ENCODE assay signal across 1 cellular context in genomic region chr5:1539393-1540161, GRCh38.
TF ChIP-seq lines count a peak whose summit lies in the region.

No MANE protein-coding gene starts in this region.

TF ChIP-seq in GM12878, 131 proteins besides CTCF, POLR2A, EP300 and RAD21:
- TF ChIP-seq BCL3 (IDR thresholded peaks at IDR 0.05; ENCODE audit: borderline replicate concordance, insufficient read depth, low read depth, low read length, poor library complexity, severe bottlenecking): peak; percentile 65
- TF ChIP-seq EGR1 (IDR thresholded peaks at IDR 0.05; ENCODE audit: borderline replicate concordance in 1 of 2, low read depth in 2 of 2, low read length in 2 of 2): 0 out of 3 replicates have a peak, but pooled peaks of 1 of the 2 experiments have one; percentile 14
